Comparison of ENCODE assay signal across 1 cellular context in the genomic region with DNA sequence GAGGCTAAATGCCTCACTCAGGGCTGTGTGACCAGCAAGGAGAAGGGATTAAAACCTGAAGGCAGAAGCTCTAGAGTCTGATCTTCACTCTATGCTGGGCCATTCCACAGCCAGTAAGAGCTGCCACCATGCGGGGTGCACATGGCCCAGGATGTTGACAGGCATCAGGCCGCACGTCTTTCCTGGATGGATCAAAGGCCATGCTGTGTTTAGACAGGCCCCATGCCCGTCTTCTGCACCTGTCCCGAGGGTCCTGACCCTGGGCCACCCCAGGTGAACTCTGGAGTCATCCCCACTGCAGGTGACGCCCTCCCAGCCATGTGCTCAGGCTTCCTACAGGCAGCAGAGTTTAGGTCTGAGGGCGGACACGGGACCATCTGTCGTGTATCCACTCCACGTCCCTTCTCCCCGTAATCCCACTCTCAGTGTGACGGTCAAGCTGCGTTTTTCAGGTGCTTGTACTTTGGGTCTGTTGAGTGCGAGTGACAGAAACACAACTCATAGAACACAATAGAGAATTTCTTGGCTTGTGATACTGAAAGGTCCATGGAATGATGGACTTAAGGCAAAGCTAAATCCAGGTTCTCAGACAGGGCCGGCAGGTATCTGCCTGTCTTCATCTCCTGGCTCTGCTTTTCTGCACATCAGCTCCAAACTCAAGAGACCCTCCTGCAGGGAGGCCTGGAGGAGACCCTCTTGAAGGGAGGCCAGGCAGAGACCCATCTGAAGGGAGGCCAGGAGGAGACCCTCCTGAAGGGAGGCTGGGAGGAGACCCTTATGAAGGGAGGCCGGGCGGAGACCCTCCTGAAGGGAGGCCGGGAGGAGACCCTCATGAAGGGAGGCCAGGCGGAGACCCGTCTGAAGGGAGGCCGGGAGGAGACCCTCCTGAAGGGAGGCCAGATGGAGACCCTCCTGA.
TF ChIP-seq lines count a peak whose summit lies in the region.

No MANE protein-coding gene starts in this region.

TF ChIP-seq in HepG2, 621 proteins besides CTCF, POLR2A, EP300 and RAD21 (continued from another document and continues in another):
- TF ChIP-seq, protein P1, sequence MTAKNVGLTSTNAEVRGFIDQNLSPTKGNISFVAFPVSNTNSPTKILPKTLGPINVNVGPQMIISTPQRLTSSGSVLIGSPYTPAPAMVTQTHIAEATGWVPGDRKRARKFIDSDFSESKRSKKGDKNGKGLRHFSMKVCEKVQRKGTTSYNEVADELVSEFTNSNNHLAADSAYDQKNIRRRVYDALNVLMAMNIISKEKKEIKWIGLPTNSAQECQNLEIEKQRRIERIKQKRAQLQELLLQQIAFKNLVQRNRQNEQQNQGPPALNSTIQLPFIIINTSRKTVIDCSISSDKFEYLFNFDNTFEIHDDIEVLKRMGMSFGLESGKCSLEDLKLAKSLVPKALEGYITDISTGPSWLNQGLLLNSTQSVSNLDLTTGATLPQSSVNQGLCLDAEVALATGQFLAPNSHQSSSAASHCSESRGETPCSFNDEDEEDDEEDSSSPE (CRISPR knock-in tag; IDR thresholded peaks at IDR 0.05), result no peak
- TF ChIP-seq, protein P2, sequence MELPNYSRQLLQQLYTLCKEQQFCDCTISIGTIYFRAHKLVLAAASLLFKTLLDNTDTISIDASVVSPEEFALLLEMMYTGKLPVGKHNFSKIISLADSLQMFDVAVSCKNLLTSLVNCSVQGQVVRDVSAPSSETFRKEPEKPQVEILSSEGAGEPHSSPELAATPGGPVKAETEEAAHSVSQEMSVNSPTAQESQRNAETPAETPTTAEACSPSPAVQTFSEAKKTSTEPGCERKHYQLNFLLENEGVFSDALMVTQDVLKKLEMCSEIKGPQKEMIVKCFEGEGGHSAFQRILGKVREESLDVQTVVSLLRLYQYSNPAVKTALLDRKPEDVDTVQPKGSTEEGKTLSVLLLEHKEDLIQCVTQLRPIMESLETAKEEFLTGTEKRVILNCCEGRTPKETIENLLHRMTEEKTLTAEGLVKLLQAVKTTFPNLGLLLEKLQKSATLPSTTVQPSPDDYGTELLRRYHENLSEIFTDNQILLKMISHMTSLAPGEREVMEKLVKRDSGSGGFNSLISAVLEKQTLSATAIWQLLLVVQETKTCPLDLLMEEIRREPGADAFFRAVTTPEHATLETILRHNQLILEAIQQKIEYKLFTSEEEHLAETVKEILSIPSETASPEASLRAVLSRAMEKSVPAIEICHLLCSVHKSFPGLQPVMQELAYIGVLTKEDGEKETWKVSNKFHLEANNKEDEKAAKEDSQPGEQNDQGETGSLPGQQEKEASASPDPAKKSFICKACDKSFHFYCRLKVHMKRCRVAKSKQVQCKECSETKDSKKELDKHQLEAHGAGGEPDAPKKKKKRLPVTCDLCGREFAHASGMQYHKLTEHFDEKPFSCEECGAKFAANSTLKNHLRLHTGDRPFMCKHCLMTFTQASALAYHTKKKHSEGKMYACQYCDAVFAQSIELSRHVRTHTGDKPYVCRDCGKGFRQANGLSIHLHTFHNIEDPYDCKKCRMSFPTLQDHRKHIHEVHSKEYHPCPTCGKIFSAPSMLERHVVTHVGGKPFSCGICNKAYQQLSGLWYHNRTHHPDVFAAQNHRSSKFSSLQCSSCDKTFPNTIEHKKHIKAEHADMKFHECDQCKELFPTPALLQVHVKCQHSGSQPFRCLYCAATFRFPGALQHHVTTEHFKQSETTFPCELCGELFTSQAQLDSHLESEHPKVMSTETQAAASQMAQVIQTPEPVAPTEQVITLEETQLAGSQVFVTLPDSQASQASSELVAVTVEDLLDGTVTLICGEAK (IDR thresholded peaks at IDR 0.05), result no peak
- TF ChIP-seq, protein P2 (CRISPR knock-in tag; IDR thresholded peaks at IDR 0.05), result no peak
- no peak for TF ChIP-seq GATAD2A (CRISPR knock-in tag; IDR thresholded peaks at IDR 0.05)
- TF ChIP-seq, protein P3, sequence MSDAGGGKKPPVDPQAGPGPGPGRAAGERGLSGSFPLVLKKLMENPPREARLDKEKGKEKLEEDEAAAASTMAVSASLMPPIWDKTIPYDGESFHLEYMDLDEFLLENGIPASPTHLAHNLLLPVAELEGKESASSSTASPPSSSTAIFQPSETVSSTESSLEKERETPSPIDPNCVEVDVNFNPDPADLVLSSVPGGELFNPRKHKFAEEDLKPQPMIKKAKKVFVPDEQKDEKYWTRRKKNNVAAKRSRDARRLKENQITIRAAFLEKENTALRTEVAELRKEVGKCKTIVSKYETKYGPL (CRISPR knock-in tag; IDR thresholded peaks at IDR 0.05), result no peak
- TF ChIP-seq ZNF749 (CRISPR knock-in tag; IDR thresholded peaks at IDR 0.05; ENCODE audit: borderline replicate concordance), result no peak
- TF ChIP-seq KMT2B (CRISPR knock-in tag; IDR thresholded peaks at IDR 0.05), result no peak
- TF ChIP-seq, protein P4, sequence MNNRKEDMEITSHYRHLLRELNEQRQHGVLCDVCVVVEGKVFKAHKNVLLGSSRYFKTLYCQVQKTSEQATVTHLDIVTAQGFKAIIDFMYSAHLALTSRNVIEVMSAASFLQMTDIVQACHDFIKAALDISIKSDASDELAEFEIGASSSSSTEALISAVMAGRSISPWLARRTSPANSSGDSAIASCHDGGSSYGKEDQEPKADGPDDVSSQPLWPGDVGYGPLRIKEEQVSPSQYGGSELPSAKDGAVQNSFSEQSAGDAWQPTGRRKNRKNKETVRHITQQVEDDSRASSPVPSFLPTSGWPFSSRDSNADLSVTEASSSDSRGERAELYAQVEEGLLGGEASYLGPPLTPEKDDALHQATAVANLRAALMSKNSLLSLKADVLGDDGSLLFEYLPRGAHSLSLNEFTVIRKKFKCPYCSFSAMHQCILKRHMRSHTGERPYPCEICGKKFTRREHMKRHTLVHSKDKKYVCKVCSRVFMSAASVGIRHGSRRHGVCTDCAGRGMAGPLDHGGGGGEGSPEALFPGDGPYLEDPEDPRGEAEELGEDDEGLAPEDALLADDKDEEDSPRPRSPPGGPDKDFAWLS (CRISPR knock-in tag; IDR thresholded peaks at IDR 0.05; ENCODE audit: borderline replicate concordance), result no peak
- TF ChIP-seq STAT5B (CRISPR knock-in tag; IDR thresholded peaks at IDR 0.05), result no peak
- no peak for TF ChIP-seq ZNF558 (CRISPR knock-in tag; IDR thresholded peaks at IDR 0.05; ENCODE audit: borderline replicate concordance)
- TF ChIP-seq, protein P5, sequence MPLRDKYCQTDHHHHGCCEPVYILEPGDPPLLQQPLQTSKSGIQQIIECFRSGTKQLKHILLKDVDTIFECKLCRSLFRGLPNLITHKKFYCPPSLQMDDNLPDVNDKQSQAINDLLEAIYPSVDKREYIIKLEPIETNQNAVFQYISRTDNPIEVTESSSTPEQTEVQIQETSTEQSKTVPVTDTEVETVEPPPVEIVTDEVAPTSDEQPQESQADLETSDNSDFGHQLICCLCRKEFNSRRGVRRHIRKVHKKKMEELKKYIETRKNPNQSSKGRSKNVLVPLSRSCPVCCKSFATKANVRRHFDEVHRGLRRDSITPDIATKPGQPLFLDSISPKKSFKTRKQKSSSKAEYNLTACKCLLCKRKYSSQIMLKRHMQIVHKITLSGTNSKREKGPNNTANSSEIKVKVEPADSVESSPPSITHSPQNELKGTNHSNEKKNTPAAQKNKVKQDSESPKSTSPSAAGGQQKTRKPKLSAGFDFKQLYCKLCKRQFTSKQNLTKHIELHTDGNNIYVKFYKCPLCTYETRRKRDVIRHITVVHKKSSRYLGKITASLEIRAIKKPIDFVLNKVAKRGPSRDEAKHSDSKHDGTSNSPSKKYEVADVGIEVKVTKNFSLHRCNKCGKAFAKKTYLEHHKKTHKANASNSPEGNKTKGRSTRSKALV (CRISPR knock-in tag; IDR thresholded peaks at IDR 0.05), result no peak
- peak; percentile 14; the same call in 1 of the 2 replicates for TF ChIP-seq TRIM24 (CRISPR knock-in tag; IDR thresholded peaks at IDR 0.05)
- TF ChIP-seq, protein P6, sequence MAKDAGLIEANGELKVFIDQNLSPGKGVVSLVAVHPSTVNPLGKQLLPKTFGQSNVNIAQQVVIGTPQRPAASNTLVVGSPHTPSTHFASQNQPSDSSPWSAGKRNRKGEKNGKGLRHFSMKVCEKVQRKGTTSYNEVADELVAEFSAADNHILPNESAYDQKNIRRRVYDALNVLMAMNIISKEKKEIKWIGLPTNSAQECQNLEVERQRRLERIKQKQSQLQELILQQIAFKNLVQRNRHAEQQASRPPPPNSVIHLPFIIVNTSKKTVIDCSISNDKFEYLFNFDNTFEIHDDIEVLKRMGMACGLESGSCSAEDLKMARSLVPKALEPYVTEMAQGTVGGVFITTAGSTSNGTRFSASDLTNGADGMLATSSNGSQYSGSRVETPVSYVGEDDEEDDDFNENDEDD (CRISPR knock-in tag; IDR thresholded peaks at IDR 0.05; ENCODE audit: borderline replicate concordance), result no peak; the same call in 1 of the 2 replicates
- no peak for TF ChIP-seq NCOA5 (CRISPR knock-in tag; IDR thresholded peaks at IDR 0.05)
- peak; percentile 60; the same call in 1 of the 2 replicates for TF ChIP-seq ZNF263 (CRISPR knock-in tag; IDR thresholded peaks at IDR 0.05)
- TF ChIP-seq, protein P7, sequence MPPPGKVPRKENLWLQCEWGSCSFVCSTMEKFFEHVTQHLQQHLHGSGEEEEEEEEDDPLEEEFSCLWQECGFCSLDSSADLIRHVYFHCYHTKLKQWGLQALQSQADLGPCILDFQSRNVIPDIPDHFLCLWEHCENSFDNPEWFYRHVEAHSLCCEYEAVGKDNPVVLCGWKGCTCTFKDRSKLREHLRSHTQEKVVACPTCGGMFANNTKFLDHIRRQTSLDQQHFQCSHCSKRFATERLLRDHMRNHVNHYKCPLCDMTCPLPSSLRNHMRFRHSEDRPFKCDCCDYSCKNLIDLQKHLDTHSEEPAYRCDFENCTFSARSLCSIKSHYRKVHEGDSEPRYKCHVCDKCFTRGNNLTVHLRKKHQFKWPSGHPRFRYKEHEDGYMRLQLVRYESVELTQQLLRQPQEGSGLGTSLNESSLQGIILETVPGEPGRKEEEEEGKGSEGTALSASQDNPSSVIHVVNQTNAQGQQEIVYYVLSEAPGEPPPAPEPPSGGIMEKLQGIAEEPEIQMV (CRISPR knock-in tag; IDR thresholded peaks at IDR 0.05; ENCODE audit: low read depth), result no peak
- TF ChIP-seq, protein P8, sequence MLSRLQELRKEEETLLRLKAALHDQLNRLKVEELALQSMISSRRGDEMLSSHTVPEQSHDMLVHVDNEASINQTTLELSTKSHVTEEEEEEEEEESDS (CRISPR knock-in tag; IDR thresholded peaks at IDR 0.05; ENCODE audit: borderline replicate concordance), result no peak
- TF ChIP-seq MXI1 (IDR thresholded peaks at IDR 0.05; ENCODE audit: borderline replicate concordance, low read depth, low read length), result peak; percentile 27; the same call in 1 of the 3 replicates
- TF ChIP-seq, protein P9, sequence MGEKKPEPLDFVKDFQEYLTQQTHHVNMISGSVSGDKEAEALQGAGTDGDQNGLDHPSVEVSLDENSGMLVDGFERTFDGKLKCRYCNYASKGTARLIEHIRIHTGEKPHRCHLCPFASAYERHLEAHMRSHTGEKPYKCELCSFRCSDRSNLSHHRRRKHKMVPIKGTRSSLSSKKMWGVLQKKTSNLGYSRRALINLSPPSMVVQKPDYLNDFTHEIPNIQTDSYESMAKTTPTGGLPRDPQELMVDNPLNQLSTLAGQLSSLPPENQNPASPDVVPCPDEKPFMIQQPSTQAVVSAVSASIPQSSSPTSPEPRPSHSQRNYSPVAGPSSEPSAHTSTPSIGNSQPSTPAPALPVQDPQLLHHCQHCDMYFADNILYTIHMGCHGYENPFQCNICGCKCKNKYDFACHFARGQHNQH (CRISPR knock-in tag; IDR thresholded peaks at IDR 0.05), result no peak
- TF ChIP-seq, protein P10, sequence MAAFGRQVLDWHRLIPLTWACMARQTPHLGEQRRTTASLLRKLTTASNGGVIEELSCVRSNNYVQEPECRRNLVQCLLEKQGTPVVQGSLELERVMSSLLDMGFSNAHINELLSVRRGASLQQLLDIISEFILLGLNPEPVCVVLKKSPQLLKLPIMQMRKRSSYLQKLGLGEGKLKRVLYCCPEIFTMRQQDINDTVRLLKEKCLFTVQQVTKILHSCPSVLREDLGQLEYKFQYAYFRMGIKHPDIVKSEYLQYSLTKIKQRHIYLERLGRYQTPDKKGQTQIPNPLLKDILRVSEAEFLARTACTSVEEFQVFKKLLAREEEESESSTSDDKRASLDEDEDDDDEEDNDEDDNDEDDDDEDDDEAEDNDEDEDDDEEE (CRISPR knock-in tag; IDR thresholded peaks at IDR 0.05), result no peak
- TF ChIP-seq ZNF350 (CRISPR knock-in tag; IDR thresholded peaks at IDR 0.05; ENCODE audit: borderline replicate concordance, low read depth), result no peak
- TF ChIP-seq ZBTB20 (CRISPR knock-in tag; IDR thresholded peaks at IDR 0.05; ENCODE audit: borderline replicate concordance, low read depth), result no peak
- TF ChIP-seq ZNF501 (CRISPR knock-in tag; IDR thresholded peaks at IDR 0.05), result no peak
- no peak for TF ChIP-seq HMGA1 (CRISPR knock-in tag; conservative IDR thresholded peaks at IDR 0.05)
- peak; percentile 44; the same call in 1 of the 2 replicates for TF ChIP-seq FOXA3 (CRISPR knock-in tag; IDR thresholded peaks at IDR 0.05)
- no peak for TF ChIP-seq PCBP2 (optimal IDR thresholded peaks at IDR 0.05; ENCODE audit: low read depth, low read length, poor library complexity, severe bottlenecking)
- no peak for TF ChIP-seq ZBTB8A (CRISPR knock-in tag; IDR thresholded peaks at IDR 0.05; ENCODE audit: borderline replicate concordance, low read depth)
- TF ChIP-seq SAFB2 (CRISPR knock-in tag; IDR thresholded peaks at IDR 0.05; ENCODE audit: borderline replicate concordance, low read depth), result no peak
- TF ChIP-seq ZNF382 (CRISPR knock-in tag; IDR thresholded peaks at IDR 0.05; ENCODE audit: borderline replicate concordance), result no peak
- TF ChIP-seq TCF12 (IDR thresholded peaks at IDR 0.05), result no peak
- TF ChIP-seq TCF12 (CRISPR knock-in tag; IDR thresholded peaks at IDR 0.05), result no peak
- TF ChIP-seq ZNF543 (CRISPR knock-in tag; IDR thresholded peaks at IDR 0.05), result no peak
- TF ChIP-seq PTBP1 (IDR thresholded peaks at IDR 0.05; ENCODE audit: low read depth, low read length, poor library complexity, severe bottlenecking), result no peak
- TF ChIP-seq JUN (CRISPR knock-in tag; IDR thresholded peaks at IDR 0.05), result no peak
